Comparison of ENCODE assay signal across 2 cellular contexts in genomic region chr17:80224098-80224497, GRCh38.
TF ChIP-seq lines count a peak whose summit lies in the region.

No MANE protein-coding gene starts in this region.

TF ChIP-seq in HEK293, 187 proteins besides CTCF, POLR2A, EP300 and RAD21 (continued from another document and continues in another):
- 0 out of 2 replicates have a peak, but pooled peaks have one; percentile 16 for TF ChIP-seq ZNF398 (tag by site-specific recombination; IDR thresholded peaks at IDR 0.05)
- no peak for TF ChIP-seq ZBTB17 (tag by site-specific recombination; IDR thresholded peaks at IDR 0.05)
- TF ChIP-seq ZNF629 (tag by site-specific recombination; IDR thresholded peaks at IDR 0.05) = no peak
- 0 out of 2 replicates have a peak, but pooled peaks have one; percentile 41 for TF ChIP-seq ZNF571 (tag by site-specific recombination; IDR thresholded peaks at IDR 0.05)
- TF ChIP-seq ZXDB (tag by site-specific recombination; IDR thresholded peaks at IDR 0.05) = no peak
- no peak for TF ChIP-seq REPIN1 (tag by site-specific recombination; IDR thresholded peaks at IDR 0.05; ENCODE audit: low read depth)
- TF ChIP-seq ZNF704 (tag by site-specific recombination; IDR thresholded peaks at IDR 0.05) = no peak
- TF ChIP-seq ZIC2 (tag by site-specific recombination; IDR thresholded peaks at IDR 0.05) = no peak
- TF ChIP-seq ZSCAN4 (tag by site-specific recombination; IDR thresholded peaks at IDR 0.05) = peak; percentile 66
- no peak for TF ChIP-seq ZBTB6 (tag by site-specific recombination; IDR thresholded peaks at IDR 0.05)
- TF ChIP-seq ZNF768 (tag by site-specific recombination; IDR thresholded peaks at IDR 0.05) = no peak
- peak; percentile 89 for TF ChIP-seq ZFHX2 (tag by site-specific recombination; conservative IDR thresholded peaks at IDR 0.05)
- TF ChIP-seq PRDM1 (tag by site-specific recombination; IDR thresholded peaks at IDR 0.05) = peak; percentile 100
- 0 out of 2 replicates have a peak, but pooled peaks have one; percentile 60 for TF ChIP-seq ZNF521 (tag by site-specific recombination; IDR thresholded peaks at IDR 0.05)
- TF ChIP-seq EGR2 (tag by site-specific recombination; IDR thresholded peaks at IDR 0.05; ENCODE audit: low read depth) = peak; percentile 79
- no peak for TF ChIP-seq ZNF785 (tag by site-specific recombination; IDR thresholded peaks at IDR 0.05)
- no peak for TF ChIP-seq ZNF169 (tag by site-specific recombination; IDR thresholded peaks at IDR 0.05)
- no peak for TF ChIP-seq ZNF157 (tag by site-specific recombination; IDR thresholded peaks at IDR 0.05)
- TF ChIP-seq YY1 (tag by site-specific recombination; IDR thresholded peaks at IDR 0.05) = no peak
- no peak for TF ChIP-seq ZNF76 (tag by site-specific recombination; IDR thresholded peaks at IDR 0.05; ENCODE audit: borderline replicate concordance, low read depth)
- TF ChIP-seq ZNF324 (tag by site-specific recombination; IDR thresholded peaks at IDR 0.05) = no peak
- TF ChIP-seq ZNF148 (tag by site-specific recombination; IDR thresholded peaks at IDR 0.05; ENCODE audit: borderline replicate concordance) = peak; percentile 65; the same call in 1 of the 2 replicates
- TF ChIP-seq ZNF366 (tag by site-specific recombination; conservative IDR thresholded peaks at IDR 0.05) = peak; percentile 73

TF ChIP-seq in GM23338, 12 proteins besides CTCF, POLR2A, EP300 and RAD21:
- TF ChIP-seq REST (IDR thresholded peaks at IDR 0.05; ENCODE audit: unreplicated experiment) (no peak), ZNF114 (CRISPR knock-in tag; IDR thresholded peaks at IDR 0.05) (no peak), CREB1 (CRISPR knock-in tag; IDR thresholded peaks at IDR 0.05; ENCODE audit: low read depth) (no peak), POLR2AphosphoS5 (IDR thresholded peaks at IDR 0.05; ENCODE audit: low read depth) (no peak), STAT1 (IDR thresholded peaks at IDR 0.05; ENCODE audit: unreplicated experiment) (no peak), EZH2 (IDR thresholded peaks at IDR 0.05; ENCODE audit: low read depth, unreplicated experiment) (no peak), ETS1 (IDR thresholded peaks at IDR 0.05) (no peak), ZNF462 (CRISPR knock-in tag; IDR thresholded peaks at IDR 0.05) (no peak), ZNF331 (CRISPR knock-in tag; IDR thresholded peaks at IDR 0.05; ENCODE audit: low read depth) (no peak), EZH2phosphoT487 (IDR thresholded peaks at IDR 0.05; ENCODE audit: unreplicated experiment) (no peak), JUNB (IDR thresholded peaks at IDR 0.05; ENCODE audit: unreplicated experiment) (no peak), NANOG (IDR thresholded peaks at IDR 0.05; ENCODE audit: borderline replicate concordance) (no peak)
